In the genomic region with DNA sequence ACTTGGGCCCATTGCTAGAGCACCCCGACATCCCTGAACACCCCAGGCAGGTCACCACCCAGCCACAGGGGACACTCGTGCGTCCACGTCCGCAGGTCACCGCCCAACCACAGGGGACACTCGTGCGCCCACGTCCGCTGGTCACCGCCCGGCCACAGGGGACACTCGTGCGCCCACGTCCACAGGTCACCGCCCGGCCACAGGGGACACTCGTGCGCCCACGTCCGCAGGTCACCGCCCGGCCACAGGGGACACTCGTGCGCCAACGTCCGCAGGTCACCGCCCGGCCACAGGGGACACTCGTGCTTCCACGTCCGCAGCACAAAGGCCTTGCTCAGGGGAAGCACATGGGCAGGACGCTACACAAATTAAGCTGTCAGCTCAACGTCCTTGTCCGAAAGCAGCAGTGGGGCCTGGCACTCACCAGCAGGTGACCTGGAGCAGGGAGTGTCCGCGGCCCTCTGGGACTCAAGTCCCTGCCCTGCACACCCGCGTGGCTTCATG, we compare ENCODE assay signal across 1 cellular context.
TF ChIP-seq lines count a peak whose summit lies in the region.

No MANE protein-coding gene starts in this region.

TF ChIP-seq in HepG2, 621 proteins besides CTCF, POLR2A, EP300 and RAD21 (continued from another document and continues in another):
- TF ChIP-seq ZBTB43 (CRISPR knock-in tag; conservative IDR thresholded peaks at IDR 0.05): no peak
- TF ChIP-seq TCF7L2 (IDR thresholded peaks at IDR 0.05; ENCODE audit: low read depth, low read length): no peak
- TF ChIP-seq ZMAT3 (CRISPR knock-in tag; conservative IDR thresholded peaks at IDR 0.05): no peak
- TF ChIP-seq GMEB2 (CRISPR knock-in tag; IDR thresholded peaks at IDR 0.05; ENCODE audit: low read depth): no peak
- TF ChIP-seq KLF11 (CRISPR knock-in tag; IDR thresholded peaks at IDR 0.05): no peak
- no peak for TF ChIP-seq IKZF1 (IDR thresholded peaks at IDR 0.05)
- TF ChIP-seq PLRG1 (conservative IDR thresholded peaks at IDR 0.05): no peak
- TF ChIP-seq, protein P1, sequence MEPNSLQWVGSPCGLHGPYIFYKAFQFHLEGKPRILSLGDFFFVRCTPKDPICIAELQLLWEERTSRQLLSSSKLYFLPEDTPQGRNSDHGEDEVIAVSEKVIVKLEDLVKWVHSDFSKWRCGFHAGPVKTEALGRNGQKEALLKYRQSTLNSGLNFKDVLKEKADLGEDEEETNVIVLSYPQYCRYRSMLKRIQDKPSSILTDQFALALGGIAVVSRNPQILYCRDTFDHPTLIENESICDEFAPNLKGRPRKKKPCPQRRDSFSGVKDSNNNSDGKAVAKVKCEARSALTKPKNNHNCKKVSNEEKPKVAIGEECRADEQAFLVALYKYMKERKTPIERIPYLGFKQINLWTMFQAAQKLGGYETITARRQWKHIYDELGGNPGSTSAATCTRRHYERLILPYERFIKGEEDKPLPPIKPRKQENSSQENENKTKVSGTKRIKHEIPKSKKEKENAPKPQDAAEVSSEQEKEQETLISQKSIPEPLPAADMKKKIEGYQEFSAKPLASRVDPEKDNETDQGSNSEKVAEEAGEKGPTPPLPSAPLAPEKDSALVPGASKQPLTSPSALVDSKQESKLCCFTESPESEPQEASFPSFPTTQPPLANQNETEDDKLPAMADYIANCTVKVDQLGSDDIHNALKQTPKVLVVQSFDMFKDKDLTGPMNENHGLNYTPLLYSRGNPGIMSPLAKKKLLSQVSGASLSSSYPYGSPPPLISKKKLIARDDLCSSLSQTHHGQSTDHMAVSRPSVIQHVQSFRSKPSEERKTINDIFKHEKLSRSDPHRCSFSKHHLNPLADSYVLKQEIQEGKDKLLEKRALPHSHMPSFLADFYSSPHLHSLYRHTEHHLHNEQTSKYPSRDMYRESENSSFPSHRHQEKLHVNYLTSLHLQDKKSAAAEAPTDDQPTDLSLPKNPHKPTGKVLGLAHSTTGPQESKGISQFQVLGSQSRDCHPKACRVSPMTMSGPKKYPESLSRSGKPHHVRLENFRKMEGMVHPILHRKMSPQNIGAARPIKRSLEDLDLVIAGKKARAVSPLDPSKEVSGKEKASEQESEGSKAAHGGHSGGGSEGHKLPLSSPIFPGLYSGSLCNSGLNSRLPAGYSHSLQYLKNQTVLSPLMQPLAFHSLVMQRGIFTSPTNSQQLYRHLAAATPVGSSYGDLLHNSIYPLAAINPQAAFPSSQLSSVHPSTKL (CRISPR knock-in tag; IDR thresholded peaks at IDR 0.05): no peak
- TF ChIP-seq NFE2 (CRISPR knock-in tag; IDR thresholded peaks at IDR 0.05): no peak
- TF ChIP-seq CBFB (CRISPR knock-in tag; IDR thresholded peaks at IDR 0.05): 0 out of 2 replicates have a peak, but pooled peaks have one; percentile 63
- TF ChIP-seq UBTF (CRISPR knock-in tag; IDR thresholded peaks at IDR 0.05): peak; percentile 82
- TF ChIP-seq ZNF3 (CRISPR knock-in tag; IDR thresholded peaks at IDR 0.05): no peak
- TF ChIP-seq REPIN1 (CRISPR knock-in tag; IDR thresholded peaks at IDR 0.05; ENCODE audit: borderline replicate concordance, low read depth): no peak
- no peak for TF ChIP-seq GFI1 (CRISPR knock-in tag; IDR thresholded peaks at IDR 0.05; ENCODE audit: borderline replicate concordance)
- no peak for TF ChIP-seq ATF4 (CRISPR knock-in tag; IDR thresholded peaks at IDR 0.05)
- TF ChIP-seq ZNF30 (CRISPR knock-in tag; IDR thresholded peaks at IDR 0.05): no peak
- TF ChIP-seq ATF3 (CRISPR knock-in tag; IDR thresholded peaks at IDR 0.05): no peak
- TF ChIP-seq, protein P2, sequence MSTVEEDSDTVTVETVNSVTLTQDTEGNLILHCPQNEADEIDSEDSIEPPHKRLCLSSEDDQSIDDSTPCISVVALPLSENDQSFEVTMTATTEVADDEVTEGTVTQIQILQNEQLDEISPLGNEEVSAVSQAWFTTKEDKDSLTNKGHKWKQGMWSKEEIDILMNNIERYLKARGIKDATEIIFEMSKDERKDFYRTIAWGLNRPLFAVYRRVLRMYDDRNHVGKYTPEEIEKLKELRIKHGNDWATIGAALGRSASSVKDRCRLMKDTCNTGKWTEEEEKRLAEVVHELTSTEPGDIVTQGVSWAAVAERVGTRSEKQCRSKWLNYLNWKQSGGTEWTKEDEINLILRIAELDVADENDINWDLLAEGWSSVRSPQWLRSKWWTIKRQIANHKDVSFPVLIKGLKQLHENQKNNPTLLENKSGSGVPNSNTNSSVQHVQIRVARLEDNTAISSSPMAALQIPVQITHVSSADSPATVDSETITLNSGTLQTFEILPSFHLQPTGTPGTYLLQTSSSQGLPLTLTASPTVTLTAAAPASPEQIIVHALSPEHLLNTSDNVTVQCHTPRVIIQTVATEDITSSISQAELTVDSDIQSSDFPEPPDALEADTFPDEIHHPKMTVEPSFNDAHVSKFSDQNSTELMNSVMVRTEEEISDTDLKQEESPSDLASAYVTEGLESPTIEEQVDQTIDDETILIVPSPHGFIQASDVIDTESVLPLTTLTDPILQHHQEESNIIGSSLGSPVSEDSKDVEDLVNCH (CRISPR knock-in tag; IDR thresholded peaks at IDR 0.05): peak; percentile 55; the same call in 1 of the 2 replicates
- no peak for TF ChIP-seq U2AF1 (optimal IDR thresholded peaks at IDR 0.05; ENCODE audit: low read depth, low read length)
- TF ChIP-seq, protein P3, sequence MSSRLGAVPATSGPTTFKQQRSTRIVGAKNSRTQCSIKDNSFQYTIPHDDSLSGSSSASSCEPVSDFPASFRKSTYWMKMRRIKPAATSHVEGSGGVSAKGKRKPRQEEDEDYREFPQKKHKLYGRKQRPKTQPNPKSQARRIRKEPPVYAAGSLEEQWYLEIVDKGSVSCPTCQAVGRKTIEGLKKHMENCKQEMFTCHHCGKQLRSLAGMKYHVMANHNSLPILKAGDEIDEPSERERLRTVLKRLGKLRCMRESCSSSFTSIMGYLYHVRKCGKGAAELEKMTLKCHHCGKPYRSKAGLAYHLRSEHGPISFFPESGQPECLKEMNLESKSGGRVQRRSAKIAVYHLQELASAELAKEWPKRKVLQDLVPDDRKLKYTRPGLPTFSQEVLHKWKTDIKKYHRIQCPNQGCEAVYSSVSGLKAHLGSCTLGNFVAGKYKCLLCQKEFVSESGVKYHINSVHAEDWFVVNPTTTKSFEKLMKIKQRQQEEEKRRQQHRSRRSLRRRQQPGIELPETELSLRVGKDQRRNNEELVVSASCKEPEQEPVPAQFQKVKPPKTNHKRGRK (CRISPR knock-in tag; IDR thresholded peaks at IDR 0.05): no peak
- TF ChIP-seq TEAD3 (CRISPR knock-in tag; optimal IDR thresholded peaks at IDR 0.05; ENCODE audit: borderline replicate concordance): peak; percentile 48
- no peak for TF ChIP-seq ZSCAN30 (CRISPR knock-in tag; IDR thresholded peaks at IDR 0.05)
- no peak for TF ChIP-seq HES4 (CRISPR knock-in tag; IDR thresholded peaks at IDR 0.05; ENCODE audit: borderline replicate concordance)
- no peak for TF ChIP-seq CENPX (CRISPR knock-in tag; IDR thresholded peaks at IDR 0.05)
- TF ChIP-seq, protein P4, sequence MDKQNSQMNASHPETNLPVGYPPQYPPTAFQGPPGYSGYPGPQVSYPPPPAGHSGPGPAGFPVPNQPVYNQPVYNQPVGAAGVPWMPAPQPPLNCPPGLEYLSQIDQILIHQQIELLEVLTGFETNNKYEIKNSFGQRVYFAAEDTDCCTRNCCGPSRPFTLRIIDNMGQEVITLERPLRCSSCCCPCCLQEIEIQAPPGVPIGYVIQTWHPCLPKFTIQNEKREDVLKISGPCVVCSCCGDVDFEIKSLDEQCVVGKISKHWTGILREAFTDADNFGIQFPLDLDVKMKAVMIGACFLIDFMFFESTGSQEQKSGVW (CRISPR knock-in tag; IDR thresholded peaks at IDR 0.05; ENCODE audit: borderline replicate concordance): no peak
- no peak for TF ChIP-seq MEIS1 (CRISPR knock-in tag; IDR thresholded peaks at IDR 0.05; ENCODE audit: borderline replicate concordance)
- TF ChIP-seq ZNF710 (CRISPR knock-in tag; IDR thresholded peaks at IDR 0.05; ENCODE audit: borderline replicate concordance): no peak
- TF ChIP-seq HNF4G (IDR thresholded peaks at IDR 0.05; ENCODE audit: borderline replicate concordance, low read depth, low read length): no peak
- no peak for TF ChIP-seq HNF4G (CRISPR knock-in tag; IDR thresholded peaks at IDR 0.05; ENCODE audit: borderline replicate concordance, low read depth)
- TF ChIP-seq, protein P5, sequence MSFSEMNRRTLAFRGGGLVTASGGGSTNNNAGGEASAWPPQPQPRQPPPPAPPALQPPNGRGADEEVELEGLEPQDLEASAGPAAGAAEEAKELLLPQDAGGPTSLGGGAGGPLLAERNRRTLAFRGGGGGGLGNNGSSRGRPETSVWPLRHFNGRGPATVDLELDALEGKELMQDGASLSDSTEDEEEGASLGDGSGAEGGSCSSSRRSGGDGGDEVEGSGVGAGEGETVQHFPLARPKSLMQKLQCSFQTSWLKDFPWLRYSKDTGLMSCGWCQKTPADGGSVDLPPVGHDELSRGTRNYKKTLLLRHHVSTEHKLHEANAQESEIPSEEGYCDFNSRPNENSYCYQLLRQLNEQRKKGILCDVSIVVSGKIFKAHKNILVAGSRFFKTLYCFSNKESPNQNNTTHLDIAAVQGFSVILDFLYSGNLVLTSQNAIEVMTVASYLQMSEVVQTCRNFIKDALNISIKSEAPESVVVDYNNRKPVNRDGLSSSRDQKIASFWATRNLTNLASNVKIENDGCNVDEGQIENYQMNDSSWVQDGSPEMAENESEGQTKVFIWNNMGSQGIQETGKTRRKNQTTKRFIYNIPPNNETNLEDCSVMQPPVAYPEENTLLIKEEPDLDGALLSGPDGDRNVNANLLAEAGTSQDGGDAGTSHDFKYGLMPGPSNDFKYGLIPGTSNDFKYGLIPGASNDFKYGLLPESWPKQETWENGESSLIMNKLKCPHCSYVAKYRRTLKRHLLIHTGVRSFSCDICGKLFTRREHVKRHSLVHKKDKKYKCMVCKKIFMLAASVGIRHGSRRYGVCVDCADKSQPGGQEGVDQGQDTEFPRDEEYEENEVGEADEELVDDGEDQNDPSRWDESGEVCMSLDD (CRISPR knock-in tag; IDR thresholded peaks at IDR 0.05; ENCODE audit: borderline replicate concordance): no peak
- TF ChIP-seq PRPF4 (IDR thresholded peaks at IDR 0.05; ENCODE audit: low read depth, low read length, poor library complexity, severe bottlenecking): peak; percentile 99
- TF ChIP-seq, protein P6, sequence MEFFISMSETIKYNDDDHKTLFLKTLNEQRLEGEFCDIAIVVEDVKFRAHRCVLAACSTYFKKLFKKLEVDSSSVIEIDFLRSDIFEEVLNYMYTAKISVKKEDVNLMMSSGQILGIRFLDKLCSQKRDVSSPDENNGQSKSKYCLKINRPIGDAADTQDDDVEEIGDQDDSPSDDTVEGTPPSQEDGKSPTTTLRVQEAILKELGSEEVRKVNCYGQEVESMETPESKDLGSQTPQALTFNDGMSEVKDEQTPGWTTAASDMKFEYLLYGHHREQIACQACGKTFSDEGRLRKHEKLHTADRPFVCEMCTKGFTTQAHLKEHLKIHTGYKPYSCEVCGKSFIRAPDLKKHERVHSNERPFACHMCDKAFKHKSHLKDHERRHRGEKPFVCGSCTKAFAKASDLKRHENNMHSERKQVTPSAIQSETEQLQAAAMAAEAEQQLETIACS (CRISPR knock-in tag; IDR thresholded peaks at IDR 0.05): no peak
